ENCODE assay signal across 16 cellular contexts in the genomic region with DNA sequence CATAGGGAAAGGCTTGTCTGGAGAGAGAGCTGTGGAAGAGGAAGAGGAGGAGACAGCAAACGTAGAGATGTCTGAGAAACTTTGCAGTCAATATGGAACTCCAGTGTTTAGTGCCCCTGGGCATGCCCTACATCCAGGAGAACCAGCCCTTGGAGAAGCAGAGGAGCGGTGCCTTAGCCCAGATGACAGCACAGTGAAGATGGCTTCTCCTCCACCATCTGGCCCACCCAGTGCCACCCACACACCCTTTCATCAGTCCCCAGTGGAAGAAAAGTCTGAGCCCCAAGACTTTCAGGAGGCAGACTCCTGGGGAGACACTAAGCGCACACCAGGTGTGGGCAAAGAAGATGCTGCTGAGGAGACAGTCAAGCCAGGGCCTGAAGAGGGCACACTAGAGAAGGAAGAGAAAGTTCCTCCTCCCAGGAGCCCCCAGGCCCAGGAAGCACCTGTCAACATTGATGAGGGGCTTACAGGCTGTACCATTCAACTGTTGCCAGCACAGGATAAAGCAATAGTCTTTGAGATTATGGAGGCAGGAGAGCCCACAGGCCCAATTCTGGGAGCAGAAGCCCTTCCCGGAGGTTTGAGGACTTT. TPM values are rescaled to one million over a fixed set of nuclear protein-coding genes. Genes with fewer than 3 reads are reported as not detected.
DNase-seq lines count a peak whose midpoint lies in the region; ATAC-seq and TF ChIP-seq lines count a peak whose summit lies in the region.
"Had no signal": no experiment of that assay in that cellular context is flagged by ENCODE, and none has a peak within 500 bp of the region (broad histone marks: within the 10 kb centered on the region; RNA-seq: fewer than 3 reads in every experiment).

No MANE protein-coding gene starts in this region.

- peaks cover 52% of the 10 kb centered on the region for H3K4me1 ChIP-seq in BLaER1
- H3K4me1 ChIP-seq in DND-41 (ENCODE audit: insufficient read depth, low read length): peaks cover 13% of the 10 kb centered on the region
- H3K4me1 ChIP-seq in MM.1S (ENCODE audit: low read length): peaks cover 11% of the 10 kb centered on the region

- H3K9me3 ChIP-seq in BLaER1 (peaks cover 21% of the 10 kb centered on the region), DND-41 (ENCODE audit: insufficient read depth, low read length, severe bottlenecking) (no peaks in the 10 kb centered on the region), MM.1S (replicated peaks; ENCODE audit: insufficient read depth, low read length) (no peaks in the 10 kb centered on the region)
- H3K9me3 ChIP-seq: BE2C, SJSA1 had no signal

- H3K27me3 ChIP-seq in BLaER1 (no peaks in the 10 kb centered on the region), DND-41 (ENCODE audit: insufficient read depth, low read length, poor library complexity) (no peaks in the 10 kb centered on the region), MM.1S (replicated peaks; ENCODE audit: insufficient read depth, low read length) (no peaks in the 10 kb centered on the region; the same call in 1 of the 2 replicates)
- H3K27me3 ChIP-seq: BE2C, SJSA1 had no signal

- H3K79me2 ChIP-seq in DND-41 (ENCODE audit: insufficient read depth, low read length) (peaks cover 46% of the 10 kb centered on the region), MM.1S (ENCODE audit: low read length) (no peaks in the 10 kb centered on the region)

- TF ChIP-seq CTCF in DND-41 (IDR thresholded peaks at IDR 0.05; ENCODE audit: borderline replicate concordance, extremely low read depth, low read length, poor library complexity, severe bottlenecking) (no peak), MM.1S (IDR thresholded peaks at IDR 0.05; ENCODE audit: low read length) (peak; percentile 28), chondrocyte (IDR thresholded peaks at IDR 0.05) (no peak)

- H3K27ac ChIP-seq in BLaER1 (peak overlapping the region; percentile 66), DND-41 (ENCODE audit: low read length) (peak overlapping the region; percentile 16; the same call in 1 of the 2 replicates), MM.1S (ENCODE audit: low read length) (no peak overlapping the region)
- H3K27ac ChIP-seq: RWPE1, SJSA1 had no signal

- DNase-seq in DND-41 (no peak), MM.1S (peak; percentile 36), chondrocyte (ENCODE audit: low spot score) (peak; percentile 39), amniotic stem cell (lab: John Stamatoyannopoulos, UW) (no peak), SKM-1 treated with dmso at 0.1 percent for 144 hours (lab: John Stamatoyannopoulos, UW; ENCODE audit: unreplicated experiment) (no peak)
- DNase-seq: BE2C, DMS 273 treated with DMSO at 0.1 percent for 48 hours, HFFc6, NCI-H1417, NCI-H2171 treated with DMSO at 0.1 percent for 48 hours, NCI-H510A had no signal

- H4K20me1 ChIP-seq in BLaER1: peaks cover 19% of the 10 kb centered on the region; the same call in 1 of the 2 replicates
- H4K20me1 ChIP-seq in DND-41 (ENCODE audit: insufficient read depth, low read length): peaks cover 69% of the 10 kb centered on the region; the same call in 1 of the 2 replicates
- no peaks in the 10 kb centered on the region for H4K20me1 ChIP-seq in MM.1S (ENCODE audit: insufficient read depth, low read length)

- H3K4me2 ChIP-seq in BLaER1 (peak overlapping the region; percentile 70), DND-41 (ENCODE audit: insufficient read depth, low read length) (no peak overlapping the region), MM.1S (ENCODE audit: low read depth, low read length) (no peak overlapping the region)
- H3K4me2 ChIP-seq: GM23338 had no signal

- peaks cover 58% of the 10 kb centered on the region for H3K36me3 Mint-ChIP-seq in chondrocyte (ENCODE audit: low read depth)

- H3K27me3 Mint-ChIP-seq in chondrocyte (ENCODE audit: low read depth): no peaks in the 10 kb centered on the region

- ATAC-seq in DND-41 (ENCODE audit: insufficient read depth, low read depth) (no peak), GM19467 (IDR thresholded peaks at IDR 0.05; ENCODE audit: unreplicated experiment) (no peak)
- ATAC-seq: GM23338 had no signal

- H3K27ac Mint-ChIP-seq in chondrocyte (ENCODE audit: unreplicated experiment): no peak overlapping the region
- H3K27ac Mint-ChIP-seq: GM23338, HFFc6 had no signal

- no peaks in the 10 kb centered on the region for H3K9me3 Mint-ChIP-seq in chondrocyte (ENCODE audit: low read depth)
- H3K9me3 Mint-ChIP-seq: HFFc6 had no signal

- H3K4me1 Mint-ChIP-seq in chondrocyte (ENCODE audit: low read depth): peaks cover 6% of the 10 kb centered on the region

- H3K36me3 ChIP-seq in BLaER1 (peaks cover 88% of the 10 kb centered on the region), DND-41 (ENCODE audit: insufficient read depth, low read length) (peaks cover 93% of the 10 kb centered on the region), MM.1S (replicated peaks; ENCODE audit: insufficient read depth, low read length) (no peaks in the 10 kb centered on the region)

- no peaks in the 10 kb centered on the region for H3K9me2 ChIP-seq in MM.1S (replicated peaks; ENCODE audit: insufficient read depth, low read length)

- H3F3A ChIP-seq in MM.1S (ENCODE audit: insufficient read depth, low read length): no peaks in the 10 kb centered on the region

- H3K4me3 Mint-ChIP-seq in chondrocyte (ENCODE audit: unreplicated experiment): no peak overlapping the region
- H3K4me3 Mint-ChIP-seq: GM23338, HFFc6 had no signal

- H2AFZ ChIP-seq in DND-41 (ENCODE audit: low read depth, low read length): no peak overlapping the region
- peak overlapping the region; percentile 41; the same call in 1 of the 2 replicates for H2AFZ ChIP-seq in MM.1S (ENCODE audit: low read length)
- H2AFZ ChIP-seq: GM23338 had no signal

- H3K4me3 ChIP-seq in BLaER1 (no peak overlapping the region), DND-41 (ENCODE audit: low read depth in 1 of 2, low read length in 2 of 2) (no peak overlapping the region), MM.1S (ENCODE audit: low read length) (no peak overlapping the region)
- H3K4me3 ChIP-seq: GM23338, SJSA1 had no signal

- H3K9ac ChIP-seq in BLaER1 (no peak overlapping the region; the same call in 1 of the 2 replicates), DND-41 (ENCODE audit: low read depth, low read length) (no peak overlapping the region), MM.1S (ENCODE audit: low read length) (no peak overlapping the region)

RNA-seq across cellular contexts. Expression of gene MAP1A, which starts 6.9 kb away (rescaled TPM):
- total RNA-seq in chondrocyte: 95.3 to 99.9 TPM (median 96.3 TPM) in 3 replicates

RNA-seq across cellular contexts. Expression of gene TP53BP1, which starts 31.4 kb away (rescaled TPM):
- 44.8 to 71.1 TPM (median 45.6 TPM) in 3 replicates for total RNA-seq in chondrocyte

Comparison
In these comparisons a context has a peak if more than half of its experiments do, and no peak if none do; other contexts are left out.
1. DNase-seq: peak in MM.1S (single experiment) and chondrocyte (single experiment); none in DND-41 (single experiment), amniotic stem cell (single experiment) and SKM-1 treated with dmso at 0.1 percent for 144 hours (single experiment).